ENCODE assay signal across 1 cellular context in genomic region chr2:38474833-38475566, GRCh38.
TF ChIP-seq lines count a peak whose summit lies in the region.

No MANE protein-coding gene starts in this region.

TF ChIP-seq in GM23338, 12 proteins besides CTCF, POLR2A, EP300 and RAD21 (continued from another document):
- no peak for TF ChIP-seq ZNF462 (CRISPR knock-in tag; IDR thresholded peaks at IDR 0.05)
- no peak for TF ChIP-seq JUNB (IDR thresholded peaks at IDR 0.05; ENCODE audit: unreplicated experiment)
- TF ChIP-seq EZH2phosphoT487 (IDR thresholded peaks at IDR 0.05; ENCODE audit: unreplicated experiment), result no peak
- no peak for TF ChIP-seq NANOG (IDR thresholded peaks at IDR 0.05; ENCODE audit: borderline replicate concordance)
- TF ChIP-seq ZNF114 (CRISPR knock-in tag; IDR thresholded peaks at IDR 0.05), result no peak
- no peak for TF ChIP-seq CREB1 (CRISPR knock-in tag; IDR thresholded peaks at IDR 0.05; ENCODE audit: low read depth)
- TF ChIP-seq, protein P1, sequence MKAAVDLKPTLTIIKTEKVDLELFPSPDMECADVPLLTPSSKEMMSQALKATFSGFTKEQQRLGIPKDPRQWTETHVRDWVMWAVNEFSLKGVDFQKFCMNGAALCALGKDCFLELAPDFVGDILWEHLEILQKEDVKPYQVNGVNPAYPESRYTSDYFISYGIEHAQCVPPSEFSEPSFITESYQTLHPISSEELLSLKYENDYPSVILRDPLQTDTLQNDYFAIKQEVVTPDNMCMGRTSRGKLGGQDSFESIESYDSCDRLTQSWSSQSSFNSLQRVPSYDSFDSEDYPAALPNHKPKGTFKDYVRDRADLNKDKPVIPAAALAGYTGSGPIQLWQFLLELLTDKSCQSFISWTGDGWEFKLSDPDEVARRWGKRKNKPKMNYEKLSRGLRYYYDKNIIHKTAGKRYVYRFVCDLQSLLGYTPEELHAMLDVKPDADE (IDR thresholded peaks at IDR 0.05), result no peak
